In the genomic region with DNA sequence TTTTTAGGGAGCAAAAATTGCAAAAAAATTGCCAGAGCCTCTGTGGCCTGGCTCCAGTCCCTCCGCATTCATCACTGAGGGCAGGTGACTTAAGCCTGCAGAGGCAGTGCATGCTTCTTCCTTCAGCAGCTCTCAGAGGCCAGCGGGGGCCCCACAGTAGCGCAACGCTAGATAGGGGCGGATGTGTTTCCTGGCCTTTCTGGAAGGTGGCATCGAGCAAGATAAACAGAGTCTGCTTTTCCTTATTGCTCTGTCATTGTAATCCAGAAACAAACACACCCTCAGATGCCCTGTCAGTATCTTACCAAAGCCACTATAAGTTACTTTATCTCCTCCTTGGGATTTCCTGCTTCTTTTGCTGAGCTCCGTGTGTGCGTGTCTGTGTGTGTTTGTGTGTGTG, we compare ENCODE assay signal across 1 cellular context.
TF ChIP-seq lines count a peak whose summit lies in the region.

No MANE protein-coding gene starts in this region.

TF ChIP-seq in WTC11, 78 proteins besides CTCF, POLR2A, EP300 and RAD21 (continued from another document):
- TF ChIP-seq, protein P1, sequence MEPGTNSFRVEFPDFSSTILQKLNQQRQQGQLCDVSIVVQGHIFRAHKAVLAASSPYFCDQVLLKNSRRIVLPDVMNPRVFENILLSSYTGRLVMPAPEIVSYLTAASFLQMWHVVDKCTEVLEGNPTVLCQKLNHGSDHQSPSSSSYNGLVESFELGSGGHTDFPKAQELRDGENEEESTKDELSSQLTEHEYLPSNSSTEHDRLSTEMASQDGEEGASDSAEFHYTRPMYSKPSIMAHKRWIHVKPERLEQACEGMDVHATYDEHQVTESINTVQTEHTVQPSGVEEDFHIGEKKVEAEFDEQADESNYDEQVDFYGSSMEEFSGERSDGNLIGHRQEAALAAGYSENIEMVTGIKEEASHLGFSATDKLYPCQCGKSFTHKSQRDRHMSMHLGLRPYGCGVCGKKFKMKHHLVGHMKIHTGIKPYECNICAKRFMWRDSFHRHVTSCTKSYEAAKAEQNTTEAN (CRISPR knock-in tag; IDR thresholded peaks at IDR 0.05): no peak
- TF ChIP-seq OVOL2 (CRISPR knock-in tag; IDR thresholded peaks at IDR 0.05; ENCODE audit: borderline replicate concordance) (no peak), JUN (CRISPR knock-in tag; IDR thresholded peaks at IDR 0.05) (no peak), CDX4 (CRISPR knock-in tag; IDR thresholded peaks at IDR 0.05; ENCODE audit: borderline replicate concordance) (no peak), ZNF396 (CRISPR knock-in tag; IDR thresholded peaks at IDR 0.05; ENCODE audit: borderline replicate concordance) (no peak), ZNF416 (CRISPR knock-in tag; IDR thresholded peaks at IDR 0.05) (no peak), AFF4 (CRISPR knock-in tag; IDR thresholded peaks at IDR 0.05; ENCODE audit: borderline replicate concordance) (no peak), FOXJ3 (CRISPR knock-in tag; IDR thresholded peaks at IDR 0.05; ENCODE audit: borderline replicate concordance) (no peak), FOXP1 (CRISPR knock-in tag; IDR thresholded peaks at IDR 0.05; ENCODE audit: borderline replicate concordance) (no peak), ZMAT4 (CRISPR knock-in tag; IDR thresholded peaks at IDR 0.05) (no peak), RORB (CRISPR knock-in tag; IDR thresholded peaks at IDR 0.05) (no peak), ZNF138 (CRISPR knock-in tag; conservative IDR thresholded peaks at IDR 0.05) (no peak)
- TF ChIP-seq, protein P2, sequence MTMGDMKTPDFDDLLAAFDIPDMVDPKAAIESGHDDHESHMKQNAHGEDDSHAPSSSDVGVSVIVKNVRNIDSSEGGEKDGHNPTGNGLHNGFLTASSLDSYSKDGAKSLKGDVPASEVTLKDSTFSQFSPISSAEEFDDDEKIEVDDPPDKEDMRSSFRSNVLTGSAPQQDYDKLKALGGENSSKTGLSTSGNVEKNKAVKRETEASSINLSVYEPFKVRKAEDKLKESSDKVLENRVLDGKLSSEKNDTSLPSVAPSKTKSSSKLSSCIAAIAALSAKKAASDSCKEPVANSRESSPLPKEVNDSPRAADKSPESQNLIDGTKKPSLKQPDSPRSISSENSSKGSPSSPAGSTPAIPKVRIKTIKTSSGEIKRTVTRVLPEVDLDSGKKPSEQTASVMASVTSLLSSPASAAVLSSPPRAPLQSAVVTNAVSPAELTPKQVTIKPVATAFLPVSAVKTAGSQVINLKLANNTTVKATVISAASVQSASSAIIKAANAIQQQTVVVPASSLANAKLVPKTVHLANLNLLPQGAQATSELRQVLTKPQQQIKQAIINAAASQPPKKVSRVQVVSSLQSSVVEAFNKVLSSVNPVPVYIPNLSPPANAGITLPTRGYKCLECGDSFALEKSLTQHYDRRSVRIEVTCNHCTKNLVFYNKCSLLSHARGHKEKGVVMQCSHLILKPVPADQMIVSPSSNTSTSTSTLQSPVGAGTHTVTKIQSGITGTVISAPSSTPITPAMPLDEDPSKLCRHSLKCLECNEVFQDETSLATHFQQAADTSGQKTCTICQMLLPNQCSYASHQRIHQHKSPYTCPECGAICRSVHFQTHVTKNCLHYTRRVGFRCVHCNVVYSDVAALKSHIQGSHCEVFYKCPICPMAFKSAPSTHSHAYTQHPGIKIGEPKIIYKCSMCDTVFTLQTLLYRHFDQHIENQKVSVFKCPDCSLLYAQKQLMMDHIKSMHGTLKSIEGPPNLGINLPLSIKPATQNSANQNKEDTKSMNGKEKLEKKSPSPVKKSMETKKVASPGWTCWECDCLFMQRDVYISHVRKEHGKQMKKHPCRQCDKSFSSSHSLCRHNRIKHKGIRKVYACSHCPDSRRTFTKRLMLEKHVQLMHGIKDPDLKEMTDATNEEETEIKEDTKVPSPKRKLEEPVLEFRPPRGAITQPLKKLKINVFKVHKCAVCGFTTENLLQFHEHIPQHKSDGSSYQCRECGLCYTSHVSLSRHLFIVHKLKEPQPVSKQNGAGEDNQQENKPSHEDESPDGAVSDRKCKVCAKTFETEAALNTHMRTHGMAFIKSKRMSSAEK (CRISPR knock-in tag; IDR thresholded peaks at IDR 0.05; ENCODE audit: borderline replicate concordance): no peak
- TF ChIP-seq, protein P3, sequence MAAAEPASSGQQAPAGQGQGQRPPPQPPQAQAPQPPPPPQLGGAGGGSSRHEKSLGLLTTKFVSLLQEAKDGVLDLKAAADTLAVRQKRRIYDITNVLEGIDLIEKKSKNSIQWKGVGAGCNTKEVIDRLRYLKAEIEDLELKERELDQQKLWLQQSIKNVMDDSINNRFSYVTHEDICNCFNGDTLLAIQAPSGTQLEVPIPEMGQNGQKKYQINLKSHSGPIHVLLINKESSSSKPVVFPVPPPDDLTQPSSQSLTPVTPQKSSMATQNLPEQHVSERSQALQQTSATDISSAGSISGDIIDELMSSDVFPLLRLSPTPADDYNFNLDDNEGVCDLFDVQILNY (CRISPR knock-in tag; IDR thresholded peaks at IDR 0.05): no peak
